12 cellular contexts compared by ENCODE assay signal in genomic region chr2:144479138-144479537, GRCh38. TPM values are rescaled to one million over a fixed set of nuclear protein-coding genes. Genes with fewer than 3 reads are reported as not detected.
DNase-seq lines count a peak whose midpoint lies in the region; ATAC-seq and TF ChIP-seq lines count a peak whose summit lies in the region.
"Had no signal": no experiment of that assay in that cellular context is flagged by ENCODE, and none has a peak within 500 bp of the region (broad histone marks: within the 10 kb centered on the region; RNA-seq: fewer than 3 reads in every experiment).

No MANE protein-coding gene starts in this region.

- no peaks in the 10 kb centered on the region for H3K9me2 ChIP-seq in PC-3 (replicated peaks; ENCODE audit: low read length)

- H3K36me3 Mint-ChIP-seq in mesothelial cell of epicardium = no peaks in the 10 kb centered on the region
- no peaks in the 10 kb centered on the region for H3K36me3 Mint-ChIP-seq in activated naive CD4-positive, alpha-beta T cell treated with anti-CD3 and anti-CD28 coated beads, Interleukin-2, amount 10 ng/mL, durations not matched to agents 7 days and 5 days

- peaks cover 66% of the 10 kb centered on the region for H3K79me2 ChIP-seq in ACC112 (ENCODE audit: control insufficient read depth, insufficient read depth, low read length, unreplicated experiment)
- no peaks in the 10 kb centered on the region for H3K79me2 ChIP-seq in PC-3 (ENCODE audit: low read length)

- H3K9ac ChIP-seq in PC-3 (ENCODE audit: low read length) = no peak overlapping the region

- no peaks in the 10 kb centered on the region for H3K36me3 ChIP-seq in ACC112 (ENCODE audit: insufficient read depth, low read length)
- no peaks in the 10 kb centered on the region for H3K36me3 ChIP-seq in PC-3 (ENCODE audit: low read depth, low read length)
- H3K36me3 ChIP-seq in esophagus squamous epithelium = no peaks in the 10 kb centered on the region
- H3K36me3 ChIP-seq: right lobe of liver had no signal

- H3F3A ChIP-seq in PC-3 (ENCODE audit: low read length, unreplicated experiment) = no peaks in the 10 kb centered on the region

- H4K20me1 ChIP-seq in PC-3 (ENCODE audit: low read length) = no peaks in the 10 kb centered on the region

- H2AFZ ChIP-seq in ACC112 (ENCODE audit: low read length, unreplicated experiment) (no peak overlapping the region), PC-3 (ENCODE audit: low read length) (no peak overlapping the region)

- H3K4me3 ChIP-seq in ACC112 (ENCODE audit: low read depth, low read length) = no peak overlapping the region
- H3K4me3 ChIP-seq in PC-3 (ENCODE audit: low read length) = no peak overlapping the region
- H3K4me3 ChIP-seq in esophagus squamous epithelium = no peak overlapping the region
- H3K4me3 ChIP-seq: right lobe of liver had no signal

- H3K4me2 ChIP-seq in PC-3 (ENCODE audit: low read length) = no peak overlapping the region

- peaks cover 48% of the 10 kb centered on the region for H3K4me1 ChIP-seq in ACC112 (ENCODE audit: control insufficient read depth, insufficient read depth, low read length, unreplicated experiment)
- peaks cover 23% of the 10 kb centered on the region for H3K4me1 ChIP-seq in PC-3 (ENCODE audit: insufficient read depth, low read length)
- H3K4me1 ChIP-seq in esophagus squamous epithelium = peaks cover 0 to 62% (median 11%) of the 10 kb centered on the region in 3 donors
- H3K4me1 ChIP-seq: right lobe of liver had no signal

- no peak for TF ChIP-seq CTCF in PC-3 (conservative IDR thresholded peaks at IDR 0.05; ENCODE audit: low read depth, low read length)
- no peak for TF ChIP-seq CTCF in esophagus squamous epithelium (IDR thresholded peaks at IDR 0.05)
- TF ChIP-seq CTCF in mesothelial cell of epicardium (IDR thresholded peaks at IDR 0.05; ENCODE audit: unreplicated experiment) = no peak

- ATAC-seq in PC-3 = no peak
- no peak for ATAC-seq in HG02798 (IDR thresholded peaks at IDR 0.05; ENCODE audit: poor library complexity, unreplicated experiment)
- ATAC-seq in GM21786 (IDR thresholded peaks at IDR 0.05; ENCODE audit: unreplicated experiment) = no peak
- ATAC-seq: left lobe of liver, right lobe of liver had no signal

- WGBS in esophagus squamous epithelium, 2 donors = 60 to 67% methylated on average over 3 to 4 of the region's 4 CpGs

- H3K4me1 Mint-ChIP-seq in mesothelial cell of epicardium = peaks cover 88% of the 10 kb centered on the region
- no peaks in the 10 kb centered on the region for H3K4me1 Mint-ChIP-seq in activated naive CD4-positive, alpha-beta T cell treated with anti-CD3 and anti-CD28 coated beads, Interleukin-2, amount 10 ng/mL, durations not matched to agents 7 days and 5 days

- H3K27ac ChIP-seq in ACC112 (ENCODE audit: low read depth, low read length) (peak overlapping the region; percentile 23; the same call in 1 of the 2 replicates), PC-3 (ENCODE audit: low read length) (no peak overlapping the region), esophagus squamous epithelium (peak overlapping the region in 3 of 4 donors; percentile 13 to 61 (median 35))
- H3K27ac ChIP-seq: right lobe of liver had no signal

- POLR2A ChIA-PET in PC-3 (lab: Charles Lee; ENCODE audit: unreplicated experiment) = no interaction called here

- no TSS peak for BruUV-seq in PC-3 (replicated peaks; lab: Mats Ljungman, UMichigan)

- H3K9me3 ChIP-seq in PC-3 (ENCODE audit: low read length) = no peaks in the 10 kb centered on the region
- no peaks in the 10 kb centered on the region for H3K9me3 ChIP-seq in esophagus squamous epithelium
- H3K9me3 ChIP-seq: right lobe of liver had no signal

- H3K27ac Mint-ChIP-seq in mesothelial cell of epicardium = peak overlapping the region; percentile 87
- no peak overlapping the region for H3K27ac Mint-ChIP-seq in activated naive CD4-positive, alpha-beta T cell treated with anti-CD3 and anti-CD28 coated beads, Interleukin-2, amount 10 ng/mL, durations not matched to agents 7 days and 5 days

- intact Hi-C loops in PC-3 (cut with micrococcal nuclease) (no loop called here), esophagus squamous epithelium (cut with DNase I) (no loop called here)

- DNase-seq in PC-3 = peak; percentile 4
- no peak for DNase-seq in esophagus squamous epithelium (lab: John Stamatoyannopoulos, UW)
- DNase-seq in mesothelial cell of epicardium (ENCODE audit: low spot score in 2 of 2, unreplicated experiment in 2 of 2) = no peak
- no peak for DNase-seq in NCI-H510A (lab: John Stamatoyannopoulos, UW)
- no peak for DNase-seq in activated naive CD4-positive, alpha-beta T cell treated with anti-CD3 and anti-CD28 coated beads, Interleukin-2, amount 10 ng/mL, durations not matched to agents 7 days and 5 days
- DNase-seq: cortex of kidney, NCI-H2171, right lobe of liver had no signal

- TF ChIP-seq POLR2A in esophagus squamous epithelium (IDR thresholded peaks at IDR 0.05) = no peak

- H3K9me3 Mint-ChIP-seq in mesothelial cell of epicardium = no peaks in the 10 kb centered on the region
- no peaks in the 10 kb centered on the region for H3K9me3 Mint-ChIP-seq in activated naive CD4-positive, alpha-beta T cell treated with anti-CD3 and anti-CD28 coated beads, Interleukin-2, amount 10 ng/mL, durations not matched to agents 7 days and 5 days

- CTCF ChIA-PET in PC-3 (lab: Charles Lee) = no interaction called here
- CTCF ChIA-PET in activated naive CD4-positive, alpha-beta T cell treated with anti-CD3 and anti-CD28 coated beads, Interleukin-2, amount 10 ng/mL, durations not matched to agents 7 days and 5 days (lab: Charles Lee) = no interaction called here

- H3K27me3 ChIP-seq in ACC112 (ENCODE audit: insufficient read depth, low read length) (no peaks in the 10 kb centered on the region), PC-3 (ENCODE audit: low read length) (no peaks in the 10 kb centered on the region), esophagus squamous epithelium (no peaks in the 10 kb centered on the region)
- H3K27me3 ChIP-seq: right lobe of liver had no signal

- no peak overlapping the region for H3K4me3 Mint-ChIP-seq in mesothelial cell of epicardium
- H3K4me3 Mint-ChIP-seq in activated naive CD4-positive, alpha-beta T cell treated with anti-CD3 and anti-CD28 coated beads, Interleukin-2, amount 10 ng/mL, durations not matched to agents 7 days and 5 days = no peak overlapping the region

- H3K27me3 Mint-ChIP-seq in mesothelial cell of epicardium (ENCODE audit: low read depth) = no peaks in the 10 kb centered on the region
- no peaks in the 10 kb centered on the region for H3K27me3 Mint-ChIP-seq in activated naive CD4-positive, alpha-beta T cell treated with anti-CD3 and anti-CD28 coated beads, Interleukin-2, amount 10 ng/mL, durations not matched to agents 7 days and 5 days

RNA-seq across cellular contexts. Expression of gene ZEB2, which starts 40.8 kb away (rescaled TPM):
- 0.69 and 1.1 TPM in 2 replicates for total RNA-seq in PC-3 (2014; rRNA removed)
- total RNA-seq in esophagus squamous epithelium = 10 to 100 TPM in 2 of 4 donors, 1 to 10 TPM in 2; 3.1 to 56.5 (median 15.7) TPM
- 105 to 111 TPM (median 110 TPM) in 3 replicates for total RNA-seq in mesothelial cell of epicardium
